In the genomic region with DNA sequence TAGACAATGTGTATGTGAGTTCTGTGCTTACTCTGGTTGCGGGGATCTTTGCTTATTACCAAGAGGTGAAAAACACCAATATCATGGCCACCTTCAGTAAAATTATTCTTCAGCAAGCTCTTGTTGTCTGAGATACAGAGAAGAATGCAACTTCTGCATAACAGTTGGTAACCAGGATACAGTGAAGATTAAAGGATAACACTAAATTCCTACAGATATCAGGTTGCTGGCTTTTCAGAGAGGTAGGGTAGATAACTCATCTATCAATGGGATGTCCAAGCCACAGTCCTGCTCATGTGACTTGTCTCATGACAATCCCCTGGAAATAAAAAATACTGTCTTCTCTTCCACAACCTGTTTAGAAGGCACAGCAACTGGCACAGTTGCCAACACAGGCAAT, we compare ENCODE assay signal across 20 cellular contexts.
A peak's percentile ranks its signal among the peaks of the same experiment; 100 is the strongest.
DNase-seq lines count a peak whose midpoint lies in the region; ATAC-seq and TF ChIP-seq lines count a peak whose summit lies in the region.
"Had no signal": no experiment of that assay in that cellular context is flagged by ENCODE, and none has a peak within 500 bp of the region (broad histone marks: within the 10 kb centered on the region; RNA-seq: fewer than 3 reads in every experiment).

No MANE protein-coding gene starts in this region.

- no peaks in the 10 kb centered on the region for H3K9me3 ChIP-seq in adipocyte (ENCODE audit: control insufficient read depth, low read length)
- H3K9me3 ChIP-seq in esophagus squamous epithelium: no peaks in the 10 kb centered on the region
- no peaks in the 10 kb centered on the region for H3K9me3 ChIP-seq in osteoblast (ENCODE audit: low read depth, low read length)
- no peaks in the 10 kb centered on the region for H3K9me3 ChIP-seq in upper lobe of right lung
- no peaks in the 10 kb centered on the region for H3K9me3 ChIP-seq in body of pancreas
- H3K9me3 ChIP-seq: pancreas had no signal

- H3K9ac ChIP-seq in adipocyte (ENCODE audit: low read length): peak overlapping the region; percentile 0

- DNase-seq in adipocyte (ENCODE audit: low read depth) (no peak), esophagus squamous epithelium (lab: John Stamatoyannopoulos, UW) (no peak), osteoblast (ENCODE audit: insufficient read length, low spot score, missing footprints) (no peak), upper lobe of right lung (no peak), body of pancreas (no peak), NCI-H774 (lab: John Stamatoyannopoulos, UW) (no peak), AG08395 (ENCODE audit: low spot score) (no peak)
- DNase-seq: activated CD4-positive, alpha-beta T cell treated with anti-CD3 and anti-CD28 coated beads for 1 hour; activated naive CD4-positive, alpha-beta T cell treated with anti-CD3 and anti-CD28 coated beads for 36 hours; activated T-cell treated with anti-CD3 and anti-CD28 coated beads, Interleukin-2, amount 50 U/mL, for 4 hours; aorta; DMS79 treated with DMSO at 0.1 percent for 48 hours; hippocampal formation; KG1; naive thymus-derived CD8-positive, alpha-beta T cell; NCI-H510A; pancreas; stimulated activated CD4-positive, alpha-beta T cell treated with anti-CD3 and anti-CD28 coated beads, Interleukin-1b, Interleukin-23, amount 100 ng/mL, for 48 hours; SW 1271 had no signal

- TF ChIP-seq POLR2A in esophagus squamous epithelium (IDR thresholded peaks at IDR 0.05) (no peak), body of pancreas (IDR thresholded peaks at IDR 0.05) (no peak)

- H3K4me3 ChIP-seq in adipocyte (ENCODE audit: low read length): no peak overlapping the region
- H3K4me3 ChIP-seq in esophagus squamous epithelium: no peak overlapping the region
- peak overlapping the region; percentile 36 for H3K4me3 ChIP-seq in osteoblast (ENCODE audit: insufficient read depth, low read length)
- no peak overlapping the region for H3K4me3 ChIP-seq in upper lobe of right lung
- H3K4me3 ChIP-seq in body of pancreas: no peak overlapping the region
- H3K4me3 ChIP-seq: pancreas had no signal

- H3K27me3 ChIP-seq in adipocyte (replicated peaks; ENCODE audit: control insufficient read depth, insufficient read depth, low read length) (no peaks in the 10 kb centered on the region), esophagus squamous epithelium (no peaks in the 10 kb centered on the region), osteoblast (ENCODE audit: insufficient read depth, low read length) (no peaks in the 10 kb centered on the region), upper lobe of right lung (no peaks in the 10 kb centered on the region), body of pancreas (no peaks in the 10 kb centered on the region)
- H3K27me3 ChIP-seq: pancreas had no signal

- H3K79me2 ChIP-seq in osteoblast (ENCODE audit: insufficient read depth, low read length): no peaks in the 10 kb centered on the region

- intact Hi-C loops in esophagus squamous epithelium (cut with DNase I): no loop called here
- intact Hi-C loops in upper lobe of right lung (cut with DNase I): no loop called here
- intact Hi-C loops in body of pancreas (cut with DNase I): no loop called here

- H3K4me1 ChIP-seq in adipocyte (ENCODE audit: control insufficient read depth, insufficient read depth, low read length): peaks cover 29% of the 10 kb centered on the region
- H3K4me1 ChIP-seq in esophagus squamous epithelium: peaks cover 6 to 69% (median 9%) of the 10 kb centered on the region in 3 donors
- peaks cover 43% of the 10 kb centered on the region for H3K4me1 ChIP-seq in osteoblast (ENCODE audit: insufficient read depth, low read length)
- peaks cover 16% of the 10 kb centered on the region for H3K4me1 ChIP-seq in upper lobe of right lung
- no peaks in the 10 kb centered on the region for H3K4me1 ChIP-seq in body of pancreas
- H3K4me1 ChIP-seq: pancreas had no signal

- H3K36me3 ChIP-seq in adipocyte (ENCODE audit: control insufficient read depth, insufficient read depth, low read length, severe bottlenecking) (no peaks in the 10 kb centered on the region), esophagus squamous epithelium (no peaks in the 10 kb centered on the region), osteoblast (ENCODE audit: insufficient read depth, low read length) (no peaks in the 10 kb centered on the region), upper lobe of right lung (no peaks in the 10 kb centered on the region), body of pancreas (replicated peaks in 1 of 2; ENCODE audit: insufficient read depth in 1 of 2, low read depth in 2 of 2) (no peaks in the 10 kb centered on the region)
- H3K36me3 ChIP-seq: pancreas had no signal

- whole genome bisulfite sequencing in esophagus squamous epithelium, 2 donors: 86 to 90% methylated on average over 1 of the region's 1 CpG
- 95% methylated on average over 1 of the region's 1 CpG for WGBS in body of pancreas, 2 donors

- ATAC-seq in upper lobe of right lung: no peak
- no peak for ATAC-seq in body of pancreas
- ATAC-seq: activated T-cell treated with anti-CD3 and anti-CD28 coated beads, Interleukin-2, amount 50 U/mL, for 4 hours; naive thymus-derived CD8-positive, alpha-beta T cell; stimulated activated memory B cell treated with anti-CD40 and anti-IgM and Interleukin-4, amounts not matched to agents 10 μg/mL and 1 μg/mL and 100 μg/mL, for 72 hours had no signal

- TF ChIP-seq CTCF in esophagus squamous epithelium (IDR thresholded peaks at IDR 0.05): no peak
- no peak for TF ChIP-seq CTCF in osteoblast (IDR thresholded peaks at IDR 0.05; ENCODE audit: extremely low read depth, low read depth, low read length)
- no peak for TF ChIP-seq CTCF in upper lobe of right lung (IDR thresholded peaks at IDR 0.05)
- TF ChIP-seq CTCF in body of pancreas (IDR thresholded peaks at IDR 0.05): no peak

- no peak overlapping the region for H2AFZ ChIP-seq in osteoblast (ENCODE audit: low read length)

- peak overlapping the region; percentile 77 for H3K4me2 ChIP-seq in osteoblast (ENCODE audit: insufficient read depth, low read length)

- H3K27ac ChIP-seq in esophagus squamous epithelium (peak overlapping the region in 3 of 4 donors; percentile 71 to 87 (median 87)), osteoblast (ENCODE audit: low read depth, low read length) (peak overlapping the region; percentile 99), upper lobe of right lung (peak overlapping the region; percentile 24), body of pancreas (no peak overlapping the region)
- H3K27ac ChIP-seq: pancreas had no signal

- no peaks in the 10 kb centered on the region for H4K20me1 ChIP-seq in osteoblast (ENCODE audit: insufficient read depth, low read length)

Comparison
In these comparisons a context has a peak if more than half of its experiments do, and no peak if none do; other contexts are left out.
1. H3K27ac ChIP-seq: peak in esophagus squamous epithelium (3 of 4), osteoblast (single experiment) and upper lobe of right lung (single experiment); none in body of pancreas (0 of 4).